1 cellular context compared by ENCODE assay signal in the genomic region with DNA sequence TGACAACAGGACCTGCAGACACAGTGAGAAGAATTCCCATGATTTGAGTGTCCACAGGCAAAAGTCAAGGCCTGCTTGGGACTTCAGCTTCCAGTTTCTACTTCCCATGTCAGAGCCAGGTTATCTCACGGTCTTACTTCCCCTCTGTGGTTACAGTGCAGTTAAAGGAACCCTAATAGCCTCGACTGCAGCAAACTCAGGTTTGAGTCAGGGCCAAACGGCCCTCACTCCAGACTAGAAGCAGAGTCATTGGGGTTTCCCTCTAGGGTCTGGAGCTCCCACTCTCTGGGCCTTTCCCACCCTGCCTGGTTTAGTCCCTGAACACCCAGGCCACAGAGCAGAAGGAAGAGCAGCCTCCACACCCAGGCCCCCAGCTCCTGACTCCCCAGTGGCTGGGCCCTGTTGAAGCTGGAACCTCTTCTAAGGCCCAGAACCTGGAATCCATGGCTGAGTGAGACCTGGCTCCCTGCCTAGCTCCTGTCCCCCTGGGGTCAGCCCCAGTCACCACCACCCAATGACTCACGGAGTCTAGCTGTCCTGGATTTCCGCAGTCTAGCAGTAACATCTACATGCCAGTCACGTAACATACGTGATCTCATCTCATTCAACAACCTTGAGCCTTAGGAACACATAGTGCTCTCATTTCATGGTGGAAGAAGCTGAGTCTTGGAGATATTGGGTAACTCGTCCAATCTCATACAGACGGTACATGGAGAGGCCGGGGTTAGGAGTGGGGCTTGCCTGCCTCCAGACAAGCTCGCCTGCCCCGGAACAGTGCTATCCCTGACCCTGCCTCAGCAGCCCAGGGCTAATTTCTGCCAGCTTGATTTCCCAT.
TF ChIP-seq lines count a peak whose summit lies in the region.

No MANE protein-coding gene starts in this region.

TF ChIP-seq in IMR-90, 13 proteins besides CTCF, POLR2A, EP300 and RAD21 (continued from another document):
- TF ChIP-seq, protein P1, sequence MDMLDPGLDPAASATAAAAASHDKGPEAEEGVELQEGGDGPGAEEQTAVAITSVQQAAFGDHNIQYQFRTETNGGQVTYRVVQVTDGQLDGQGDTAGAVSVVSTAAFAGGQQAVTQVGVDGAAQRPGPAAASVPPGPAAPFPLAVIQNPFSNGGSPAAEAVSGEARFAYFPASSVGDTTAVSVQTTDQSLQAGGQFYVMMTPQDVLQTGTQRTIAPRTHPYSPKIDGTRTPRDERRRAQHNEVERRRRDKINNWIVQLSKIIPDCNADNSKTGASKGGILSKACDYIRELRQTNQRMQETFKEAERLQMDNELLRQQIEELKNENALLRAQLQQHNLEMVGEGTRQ (IDR thresholded peaks at IDR 0.05; ENCODE audit: low read depth, low read length): no peak
- TF ChIP-seq CHD1 (IDR thresholded peaks at IDR 0.05; ENCODE audit: low read depth, low read length): no peak
- TF ChIP-seq RCOR1 (IDR thresholded peaks at IDR 0.05; ENCODE audit: insufficient replicate concordance, low read length): no peak
- no peak for TF ChIP-seq FOS (IDR thresholded peaks at IDR 0.05; ENCODE audit: low read depth, low read length)
- no peak for TF ChIP-seq MXI1 (IDR thresholded peaks at IDR 0.05; ENCODE audit: borderline replicate concordance, low read depth, low read length)
- no peak for TF ChIP-seq RFX5 (IDR thresholded peaks at IDR 0.05; ENCODE audit: low read depth, low read length)
